ENCODE assay signal across 1 cellular context in genomic region chr1:204102029-204102611, GRCh38.
A peak's percentile ranks its signal among the peaks of the same experiment; 100 is the strongest.
TF ChIP-seq lines count a peak whose summit lies in the region.

No MANE protein-coding gene starts in this region.

TF ChIP-seq in HepG2, 621 proteins besides CTCF, POLR2A, EP300 and RAD21 (continued from another document and continues in another):
- TF ChIP-seq, protein P1, sequence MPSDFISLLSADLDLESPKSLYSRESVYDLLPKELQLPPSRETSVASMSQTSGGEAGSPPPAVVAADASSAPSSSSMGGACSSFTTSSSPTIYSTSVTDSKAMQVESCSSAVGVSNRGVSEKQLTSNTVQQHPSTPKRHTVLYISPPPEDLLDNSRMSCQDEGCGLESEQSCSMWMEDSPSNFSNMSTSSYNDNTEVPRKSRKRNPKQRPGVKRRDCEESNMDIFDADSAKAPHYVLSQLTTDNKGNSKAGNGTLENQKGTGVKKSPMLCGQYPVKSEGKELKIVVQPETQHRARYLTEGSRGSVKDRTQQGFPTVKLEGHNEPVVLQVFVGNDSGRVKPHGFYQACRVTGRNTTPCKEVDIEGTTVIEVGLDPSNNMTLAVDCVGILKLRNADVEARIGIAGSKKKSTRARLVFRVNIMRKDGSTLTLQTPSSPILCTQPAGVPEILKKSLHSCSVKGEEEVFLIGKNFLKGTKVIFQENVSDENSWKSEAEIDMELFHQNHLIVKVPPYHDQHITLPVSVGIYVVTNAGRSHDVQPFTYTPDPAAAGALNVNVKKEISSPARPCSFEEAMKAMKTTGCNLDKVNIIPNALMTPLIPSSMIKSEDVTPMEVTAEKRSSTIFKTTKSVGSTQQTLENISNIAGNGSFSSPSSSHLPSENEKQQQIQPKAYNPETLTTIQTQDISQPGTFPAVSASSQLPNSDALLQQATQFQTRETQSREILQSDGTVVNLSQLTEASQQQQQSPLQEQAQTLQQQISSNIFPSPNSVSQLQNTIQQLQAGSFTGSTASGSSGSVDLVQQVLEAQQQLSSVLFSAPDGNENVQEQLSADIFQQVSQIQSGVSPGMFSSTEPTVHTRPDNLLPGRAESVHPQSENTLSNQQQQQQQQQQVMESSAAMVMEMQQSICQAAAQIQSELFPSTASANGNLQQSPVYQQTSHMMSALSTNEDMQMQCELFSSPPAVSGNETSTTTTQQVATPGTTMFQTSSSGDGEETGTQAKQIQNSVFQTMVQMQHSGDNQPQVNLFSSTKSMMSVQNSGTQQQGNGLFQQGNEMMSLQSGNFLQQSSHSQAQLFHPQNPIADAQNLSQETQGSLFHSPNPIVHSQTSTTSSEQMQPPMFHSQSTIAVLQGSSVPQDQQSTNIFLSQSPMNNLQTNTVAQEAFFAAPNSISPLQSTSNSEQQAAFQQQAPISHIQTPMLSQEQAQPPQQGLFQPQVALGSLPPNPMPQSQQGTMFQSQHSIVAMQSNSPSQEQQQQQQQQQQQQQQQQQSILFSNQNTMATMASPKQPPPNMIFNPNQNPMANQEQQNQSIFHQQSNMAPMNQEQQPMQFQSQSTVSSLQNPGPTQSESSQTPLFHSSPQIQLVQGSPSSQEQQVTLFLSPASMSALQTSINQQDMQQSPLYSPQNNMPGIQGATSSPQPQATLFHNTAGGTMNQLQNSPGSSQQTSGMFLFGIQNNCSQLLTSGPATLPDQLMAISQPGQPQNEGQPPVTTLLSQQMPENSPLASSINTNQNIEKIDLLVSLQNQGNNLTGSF (CRISPR knock-in tag; IDR thresholded peaks at IDR 0.05), result no peak
- no peak for TF ChIP-seq ZNF713 (CRISPR knock-in tag; IDR thresholded peaks at IDR 0.05)
- no peak for TF ChIP-seq ZNF17 (CRISPR knock-in tag; IDR thresholded peaks at IDR 0.05)
- TF ChIP-seq, protein P2, sequence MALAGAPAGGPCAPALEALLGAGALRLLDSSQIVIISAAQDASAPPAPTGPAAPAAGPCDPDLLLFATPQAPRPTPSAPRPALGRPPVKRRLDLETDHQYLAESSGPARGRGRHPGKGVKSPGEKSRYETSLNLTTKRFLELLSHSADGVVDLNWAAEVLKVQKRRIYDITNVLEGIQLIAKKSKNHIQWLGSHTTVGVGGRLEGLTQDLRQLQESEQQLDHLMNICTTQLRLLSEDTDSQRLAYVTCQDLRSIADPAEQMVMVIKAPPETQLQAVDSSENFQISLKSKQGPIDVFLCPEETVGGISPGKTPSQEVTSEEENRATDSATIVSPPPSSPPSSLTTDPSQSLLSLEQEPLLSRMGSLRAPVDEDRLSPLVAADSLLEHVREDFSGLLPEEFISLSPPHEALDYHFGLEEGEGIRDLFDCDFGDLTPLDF (CRISPR knock-in tag; IDR thresholded peaks at IDR 0.05), result no peak
- no peak for TF ChIP-seq PHB2 (IDR thresholded peaks at IDR 0.05; ENCODE audit: partially characterized antibody)
- no peak for TF ChIP-seq ZNF224 (CRISPR knock-in tag; IDR thresholded peaks at IDR 0.05)
- TF ChIP-seq, protein P3, sequence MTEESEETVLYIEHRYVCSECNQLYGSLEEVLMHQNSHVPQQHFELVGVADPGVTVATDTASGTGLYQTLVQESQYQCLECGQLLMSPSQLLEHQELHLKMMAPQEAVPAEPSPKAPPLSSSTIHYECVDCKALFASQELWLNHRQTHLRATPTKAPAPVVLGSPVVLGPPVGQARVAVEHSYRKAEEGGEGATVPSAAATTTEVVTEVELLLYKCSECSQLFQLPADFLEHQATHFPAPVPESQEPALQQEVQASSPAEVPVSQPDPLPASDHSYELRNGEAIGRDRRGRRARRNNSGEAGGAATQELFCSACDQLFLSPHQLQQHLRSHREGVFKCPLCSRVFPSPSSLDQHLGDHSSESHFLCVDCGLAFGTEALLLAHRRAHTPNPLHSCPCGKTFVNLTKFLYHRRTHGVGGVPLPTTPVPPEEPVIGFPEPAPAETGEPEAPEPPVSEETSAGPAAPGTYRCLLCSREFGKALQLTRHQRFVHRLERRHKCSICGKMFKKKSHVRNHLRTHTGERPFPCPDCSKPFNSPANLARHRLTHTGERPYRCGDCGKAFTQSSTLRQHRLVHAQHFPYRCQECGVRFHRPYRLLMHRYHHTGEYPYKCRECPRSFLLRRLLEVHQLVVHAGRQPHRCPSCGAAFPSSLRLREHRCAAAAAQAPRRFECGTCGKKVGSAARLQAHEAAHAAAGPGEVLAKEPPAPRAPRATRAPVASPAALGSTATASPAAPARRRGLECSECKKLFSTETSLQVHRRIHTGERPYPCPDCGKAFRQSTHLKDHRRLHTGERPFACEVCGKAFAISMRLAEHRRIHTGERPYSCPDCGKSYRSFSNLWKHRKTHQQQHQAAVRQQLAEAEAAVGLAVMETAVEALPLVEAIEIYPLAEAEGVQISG (CRISPR knock-in tag; IDR thresholded peaks at IDR 0.05), result peak; percentile 78
- no peak for TF ChIP-seq EZH2 (conservative IDR thresholded peaks at IDR 0.05; ENCODE audit: low read depth, low read length)
- peak; percentile 69; the same call in 1 of the 2 replicates for TF ChIP-seq MYPOP (CRISPR knock-in tag; IDR thresholded peaks at IDR 0.05)
- TF ChIP-seq ZNF564 (CRISPR knock-in tag; IDR thresholded peaks at IDR 0.05), result peak; percentile 79; the same call in 1 of the 2 replicates
- TF ChIP-seq TBX2 (CRISPR knock-in tag; IDR thresholded peaks at IDR 0.05; ENCODE audit: borderline replicate concordance), result peak; percentile 91
- TF ChIP-seq, protein P4, sequence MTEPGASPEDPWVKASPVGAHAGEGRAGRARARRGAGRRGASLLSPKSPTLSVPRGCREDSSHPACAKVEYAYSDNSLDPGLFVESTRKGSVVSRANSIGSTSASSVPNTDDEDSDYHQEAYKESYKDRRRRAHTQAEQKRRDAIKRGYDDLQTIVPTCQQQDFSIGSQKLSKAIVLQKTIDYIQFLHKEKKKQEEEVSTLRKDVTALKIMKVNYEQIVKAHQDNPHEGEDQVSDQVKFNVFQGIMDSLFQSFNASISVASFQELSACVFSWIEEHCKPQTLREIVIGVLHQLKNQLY (CRISPR knock-in tag; IDR thresholded peaks at IDR 0.05), result no peak
- TF ChIP-seq ZMYM3 (CRISPR knock-in tag; IDR thresholded peaks at IDR 0.05), result peak; percentile 39; the same call in 1 of the 2 replicates
- TF ChIP-seq ZNF777 (CRISPR knock-in tag; IDR thresholded peaks at IDR 0.05), result no peak
- TF ChIP-seq HOXA3 (CRISPR knock-in tag; IDR thresholded peaks at IDR 0.05), result peak; percentile 69; the same call in 1 of the 2 replicates
- TF ChIP-seq ZNF883 (CRISPR knock-in tag; IDR thresholded peaks at IDR 0.05; ENCODE audit: not compliant biosample characterization), result no peak
- no peak for TF ChIP-seq FOXM1 (CRISPR knock-in tag; IDR thresholded peaks at IDR 0.05)
- TF ChIP-seq SCMH1 (CRISPR knock-in tag; IDR thresholded peaks at IDR 0.05; ENCODE audit: borderline replicate concordance), result no peak
- TF ChIP-seq SP2 (CRISPR knock-in tag; IDR thresholded peaks at IDR 0.05), result no peak
- TF ChIP-seq ZNF296 (CRISPR knock-in tag; conservative IDR thresholded peaks at IDR 0.05), result no peak
- no peak; the same call in 1 of the 2 replicates for TF ChIP-seq CREM (IDR thresholded peaks at IDR 0.05)
- TF ChIP-seq CREM (CRISPR knock-in tag; IDR thresholded peaks at IDR 0.05), result no peak
- no peak for TF ChIP-seq PRMT3 (CRISPR knock-in tag; IDR thresholded peaks at IDR 0.05; ENCODE audit: borderline replicate concordance, low read depth)
- TF ChIP-seq ZNF543 (CRISPR knock-in tag; IDR thresholded peaks at IDR 0.05), result no peak
- TF ChIP-seq POGK (CRISPR knock-in tag; conservative IDR thresholded peaks at IDR 0.05), result peak; percentile 48; the same call in 1 of the 2 replicates
- no peak for TF ChIP-seq CERS6 (CRISPR knock-in tag; IDR thresholded peaks at IDR 0.05)
- TF ChIP-seq ZNF326 (CRISPR knock-in tag; IDR thresholded peaks at IDR 0.05; ENCODE audit: borderline replicate concordance), result no peak
- peak; percentile 50; the same call in 1 of the 2 replicates for TF ChIP-seq CSRNP1 (CRISPR knock-in tag; IDR thresholded peaks at IDR 0.05)
- no peak for TF ChIP-seq JARID2 (CRISPR knock-in tag; IDR thresholded peaks at IDR 0.05; ENCODE audit: insufficient replicate concordance)
- TF ChIP-seq ZNF839 (CRISPR knock-in tag; IDR thresholded peaks at IDR 0.05; ENCODE audit: borderline replicate concordance), result no peak
- TF ChIP-seq, protein P5, sequence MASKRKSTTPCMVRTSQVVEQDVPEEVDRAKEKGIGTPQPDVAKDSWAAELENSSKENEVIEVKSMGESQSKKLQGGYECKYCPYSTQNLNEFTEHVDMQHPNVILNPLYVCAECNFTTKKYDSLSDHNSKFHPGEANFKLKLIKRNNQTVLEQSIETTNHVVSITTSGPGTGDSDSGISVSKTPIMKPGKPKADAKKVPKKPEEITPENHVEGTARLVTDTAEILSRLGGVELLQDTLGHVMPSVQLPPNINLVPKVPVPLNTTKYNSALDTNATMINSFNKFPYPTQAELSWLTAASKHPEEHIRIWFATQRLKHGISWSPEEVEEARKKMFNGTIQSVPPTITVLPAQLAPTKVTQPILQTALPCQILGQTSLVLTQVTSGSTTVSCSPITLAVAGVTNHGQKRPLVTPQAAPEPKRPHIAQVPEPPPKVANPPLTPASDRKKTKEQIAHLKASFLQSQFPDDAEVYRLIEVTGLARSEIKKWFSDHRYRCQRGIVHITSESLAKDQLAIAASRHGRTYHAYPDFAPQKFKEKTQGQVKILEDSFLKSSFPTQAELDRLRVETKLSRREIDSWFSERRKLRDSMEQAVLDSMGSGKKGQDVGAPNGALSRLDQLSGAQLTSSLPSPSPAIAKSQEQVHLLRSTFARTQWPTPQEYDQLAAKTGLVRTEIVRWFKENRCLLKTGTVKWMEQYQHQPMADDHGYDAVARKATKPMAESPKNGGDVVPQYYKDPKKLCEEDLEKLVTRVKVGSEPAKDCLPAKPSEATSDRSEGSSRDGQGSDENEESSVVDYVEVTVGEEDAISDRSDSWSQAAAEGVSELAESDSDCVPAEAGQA (IDR thresholded peaks at IDR 0.05; ENCODE audit: low read depth), result no peak
- TF ChIP-seq, protein P5 (CRISPR knock-in tag; IDR thresholded peaks at IDR 0.05; ENCODE audit: borderline replicate concordance), result no peak
- no peak for TF ChIP-seq SRSF1 (optimal IDR thresholded peaks at IDR 0.05; ENCODE audit: low read depth, low read length)
- no peak for TF ChIP-seq HDAC1 (CRISPR knock-in tag; IDR thresholded peaks at IDR 0.05)
- no peak for TF ChIP-seq CBX1 (IDR thresholded peaks at IDR 0.05; ENCODE audit: low read depth)
- TF ChIP-seq PPARG (CRISPR knock-in tag; conservative IDR thresholded peaks at IDR 0.05), result no peak; the same call in 1 of the 2 replicates
- no peak for TF ChIP-seq ZNF530 (CRISPR knock-in tag; IDR thresholded peaks at IDR 0.05; ENCODE audit: low read depth)
- TF ChIP-seq ZNF776 (CRISPR knock-in tag; IDR thresholded peaks at IDR 0.05), result no peak
- no peak for TF ChIP-seq ZNF570 (CRISPR knock-in tag; IDR thresholded peaks at IDR 0.05; ENCODE audit: borderline replicate concordance)
- peak; percentile 38 for TF ChIP-seq GABPB1 (CRISPR knock-in tag; IDR thresholded peaks at IDR 0.05)
